27 cellular contexts compared by ENCODE assay signal in genomic region chr13:90787007-90787406, GRCh38.
"Had no signal": no experiment of that assay in that cellular context is flagged by ENCODE, and none has a peak within 500 bp of the region (broad histone marks: within the 10 kb centered on the region; RNA-seq: fewer than 3 reads in every experiment).

No MANE protein-coding gene starts in this region.

- H3K27me3 Mint-ChIP-seq: naive thymus-derived CD8-positive, alpha-beta T cell; stimulated activated naive CD8-positive, alpha-beta T cell treated with anti-CD3 and anti-CD28 coated beads, Interleukin-15, amount 100 ng/mL, for 72 hours had no signal

- ATAC-seq: heart right ventricle; left ventricle myocardium superior; lower lobe of right lung; naive thymus-derived CD8-positive, alpha-beta T cell; sciatic nerve; stimulated activated naive CD8-positive, alpha-beta T cell treated with anti-CD3 and anti-CD28 coated beads, Interleukin-15, amount 100 ng/mL, for 72 hours; upper lobe of right lung had no signal

- H3K4me3 Mint-ChIP-seq: immature natural killer cell; naive thymus-derived CD8-positive, alpha-beta T cell; nephron progenitor cell; stimulated activated naive CD8-positive, alpha-beta T cell treated with anti-CD3 and anti-CD28 coated beads, Interleukin-15, amount 100 ng/mL, for 72 hours had no signal

- H3K4me3 ChIP-seq: esophagus muscularis mucosa, heart right ventricle, lower lobe of right lung, prostate gland, right atrium auricular region, smooth muscle cell, suprapubic skin, transverse colon, upper lobe of right lung, uterus had no signal

- H3K9me3 Mint-ChIP-seq: stimulated activated naive CD8-positive, alpha-beta T cell treated with anti-CD3 and anti-CD28 coated beads, Interleukin-15, amount 100 ng/mL, for 72 hours had no signal

- H3K36me3 Mint-ChIP-seq: immature natural killer cell; naive thymus-derived CD8-positive, alpha-beta T cell had no signal

- DNase-seq: dermis blood vessel endothelial cell; effector memory CD4-positive, alpha-beta T cell; foreskin melanocyte; glutamatergic neuron; heart right ventricle; hippocampal formation; immature natural killer cell; left ventricle myocardium superior; lower lobe of right lung; naive thymus-derived CD8-positive, alpha-beta T cell; nephron progenitor cell; nucleus accumbens; stimulated activated CD4-positive, alpha-beta T cell treated with anti-CD3 and anti-CD28 coated beads, Interleukin-12 subunit alpha, Interleukin-12 subunit beta, amount 100 ng/mL, for 4 hours; stimulated activated CD4-positive, alpha-beta T cell treated with anti-CD3 and anti-CD28 coated beads, Interleukin-1b, Interleukin-23, amount 100 ng/mL, for 48 hours; stimulated activated CD4-positive, alpha-beta T cell treated with anti-CD3 and anti-CD28 coated beads, Interleukin-4, amount 100 ng/mL, for 1 hour; stimulated activated CD8-positive, alpha-beta memory T cell treated with anti-CD3 and anti-CD28 coated beads, Interleukin-4, amount 100 ng/mL, for 48 hours; stimulated activated naive CD4-positive, alpha-beta T cell; stimulated activated naive CD8-positive, alpha-beta T cell treated with anti-CD3 and anti-CD28 coated beads, Interleukin-15, amount 100 ng/mL, for 72 hours; transverse colon; upper lobe of right lung; uterus had no signal

- H3K4me1 Mint-ChIP-seq: immature natural killer cell; naive thymus-derived CD8-positive, alpha-beta T cell; nephron progenitor cell; stimulated activated naive CD8-positive, alpha-beta T cell treated with anti-CD3 and anti-CD28 coated beads, Interleukin-15, amount 100 ng/mL, for 72 hours had no signal

- H3K27ac Mint-ChIP-seq: immature natural killer cell; naive thymus-derived CD8-positive, alpha-beta T cell; nephron progenitor cell; stimulated activated naive CD8-positive, alpha-beta T cell treated with anti-CD3 and anti-CD28 coated beads, Interleukin-15, amount 100 ng/mL, for 72 hours had no signal
